19 cellular contexts compared by ENCODE assay signal in the genomic region with DNA sequence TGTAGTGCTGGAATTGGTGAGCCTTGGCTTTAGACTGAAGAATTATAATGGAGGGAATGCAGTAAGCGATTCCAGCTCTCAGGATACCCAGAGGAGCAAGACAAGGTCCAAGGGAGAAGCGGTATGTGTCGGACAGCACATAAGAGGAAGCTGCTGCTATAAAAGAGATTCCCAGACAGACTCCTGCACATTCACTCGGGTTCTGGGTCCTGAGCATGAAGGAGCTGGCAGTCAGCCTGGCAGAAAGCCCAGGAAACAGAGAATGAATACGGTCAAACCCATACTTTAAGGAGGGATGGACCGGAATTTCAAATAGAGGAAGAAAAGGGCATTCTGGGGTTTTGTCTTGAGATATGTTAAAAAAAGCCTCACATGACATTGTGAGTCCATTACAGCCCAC.
A peak's percentile ranks its signal among the peaks of the same experiment; 100 is the strongest.
DNase-seq lines count a peak whose midpoint lies in the region; ATAC-seq, FAIRE-seq and TF ChIP-seq lines count a peak whose summit lies in the region.
"Had no signal": no experiment of that assay in that cellular context is flagged by ENCODE, and none has a peak within 500 bp of the region (broad histone marks: within the 10 kb centered on the region; RNA-seq: fewer than 3 reads in every experiment).

No MANE protein-coding gene starts in this region.

- no peaks in the 10 kb centered on the region for H3K4me1 Mint-ChIP-seq in activated CD4-positive, alpha-beta T cell treated with anti-CD3 and anti-CD28 coated beads, Interleukin-2, amount 10 ng/mL, durations not matched to agents 24 days and 14 days
- H3K4me1 Mint-ChIP-seq in activated naive CD4-positive, alpha-beta T cell treated with anti-CD3 and anti-CD28 coated beads for 36 hours (ENCODE audit: low read depth) = no peaks in the 10 kb centered on the region
- H3K4me1 Mint-ChIP-seq: activated B cell treated with CpG ODN at 0.5 μM for 24 hours; memory B cell; stimulated activated effector memory CD8-positive, alpha-beta T cell treated with anti-CD3 and anti-CD28 coated beads, Interleukin-12 subunit alpha, Interleukin-12 subunit beta, amount 100 ng/mL, for 72 hours had no signal

- H3K9me3 Mint-ChIP-seq in activated CD4-positive, alpha-beta T cell treated with anti-CD3 and anti-CD28 coated beads, Interleukin-2, amount 10 ng/mL, durations not matched to agents 24 days and 14 days = no peaks in the 10 kb centered on the region
- H3K9me3 Mint-ChIP-seq in activated naive CD4-positive, alpha-beta T cell treated with anti-CD3 and anti-CD28 coated beads for 36 hours = no peaks in the 10 kb centered on the region
- H3K9me3 Mint-ChIP-seq: activated B cell treated with CpG ODN at 0.5 μM for 24 hours; effector memory CD8-positive, alpha-beta T cell; memory B cell; stimulated activated effector memory CD8-positive, alpha-beta T cell treated with anti-CD3 and anti-CD28 coated beads, Interleukin-12 subunit alpha, Interleukin-12 subunit beta, amount 100 ng/mL, for 72 hours; T-helper 1 cell treated with Interleukin-12 subunit alpha and Interleukin-12 subunit beta and Interleukin-4 antibody, amounts not matched to agents 30 μg/mL and 1 μg/mL, for 36 hours had no signal

- H3K36me3 Mint-ChIP-seq in activated CD4-positive, alpha-beta T cell treated with anti-CD3 and anti-CD28 coated beads, Interleukin-2, amount 10 ng/mL, durations not matched to agents 24 days and 14 days (ENCODE audit: low read depth) = no peaks in the 10 kb centered on the region
- no peaks in the 10 kb centered on the region for H3K36me3 Mint-ChIP-seq in activated naive CD4-positive, alpha-beta T cell treated with anti-CD3 and anti-CD28 coated beads for 36 hours (ENCODE audit: low read depth)
- H3K36me3 Mint-ChIP-seq: memory B cell; stimulated activated effector memory CD8-positive, alpha-beta T cell treated with anti-CD3 and anti-CD28 coated beads, Interleukin-12 subunit alpha, Interleukin-12 subunit beta, amount 100 ng/mL, for 72 hours had no signal

- no peaks in the 10 kb centered on the region for H3K36me3 ChIP-seq in bronchial epithelial cell (ENCODE audit: control insufficient read depth, insufficient read depth, low read length)
- H3K36me3 ChIP-seq in prostate gland = no peaks in the 10 kb centered on the region
- H3K36me3 ChIP-seq: uterus had no signal

- H3K27ac Mint-ChIP-seq in activated CD4-positive, alpha-beta T cell treated with anti-CD3 and anti-CD28 coated beads, Interleukin-2, amount 10 ng/mL, durations not matched to agents 24 days and 14 days = no peak overlapping the region
- H3K27ac Mint-ChIP-seq in activated naive CD4-positive, alpha-beta T cell treated with anti-CD3 and anti-CD28 coated beads for 36 hours = no peak overlapping the region
- H3K27ac Mint-ChIP-seq: activated B cell treated with CpG ODN at 0.5 μM for 24 hours; effector memory CD8-positive, alpha-beta T cell; memory B cell; stimulated activated effector memory CD8-positive, alpha-beta T cell treated with anti-CD3 and anti-CD28 coated beads, Interleukin-12 subunit alpha, Interleukin-12 subunit beta, amount 100 ng/mL, for 72 hours; T-helper 1 cell treated with Interleukin-12 subunit alpha and Interleukin-12 subunit beta and Interleukin-4 antibody, amounts not matched to agents 30 μg/mL and 1 μg/mL, for 36 hours had no signal

- no peaks in the 10 kb centered on the region for H3K27me3 ChIP-seq in bronchial epithelial cell (ENCODE audit: control insufficient read depth, insufficient read depth, low read length)
- no peaks in the 10 kb centered on the region for H3K27me3 ChIP-seq in prostate gland (replicated peaks; ENCODE audit: insufficient read depth)
- H3K27me3 ChIP-seq: uterus had no signal

- H3K9me3 ChIP-seq in prostate gland = no peaks in the 10 kb centered on the region
- H3K9me3 ChIP-seq: uterus had no signal

- H3K27ac ChIP-seq in prostate gland = no peak overlapping the region
- H3K27ac ChIP-seq: RWPE1, uterus had no signal

- TF ChIP-seq CTCF in bronchial epithelial cell (IDR thresholded peaks at IDR 0.05; ENCODE audit: insufficient read depth, low read length, severe bottlenecking) (no peak), prostate gland (IDR thresholded peaks at IDR 0.05) (no peak)

- 36% methylated on average over 6 of the region's 6 CpGs for WGBS in prostate gland

- no peak for FAIRE-seq in bronchial epithelial cell (lab: Jason Lieb, UNC)

- no peak overlapping the region for H3K4me3 Mint-ChIP-seq in activated CD4-positive, alpha-beta T cell treated with anti-CD3 and anti-CD28 coated beads, Interleukin-2, amount 10 ng/mL, durations not matched to agents 24 days and 14 days
- no peak overlapping the region for H3K4me3 Mint-ChIP-seq in activated naive CD4-positive, alpha-beta T cell treated with anti-CD3 and anti-CD28 coated beads for 36 hours
- H3K4me3 Mint-ChIP-seq: activated B cell treated with CpG ODN at 0.5 μM for 24 hours; effector memory CD8-positive, alpha-beta T cell; memory B cell; stimulated activated effector memory CD8-positive, alpha-beta T cell treated with anti-CD3 and anti-CD28 coated beads, Interleukin-12 subunit alpha, Interleukin-12 subunit beta, amount 100 ng/mL, for 72 hours; T-helper 1 cell treated with Interleukin-12 subunit alpha and Interleukin-12 subunit beta and Interleukin-4 antibody, amounts not matched to agents 30 μg/mL and 1 μg/mL, for 36 hours had no signal

- no peak for ATAC-seq in esophagus mucosa
- ATAC-seq: effector memory CD8-positive, alpha-beta T cell; stimulated activated effector memory CD8-positive, alpha-beta T cell treated with anti-CD3 and anti-CD28 coated beads, Interleukin-12 subunit alpha, Interleukin-12 subunit beta, amount 100 ng/mL, for 72 hours had no signal

- peaks cover 7% of the 10 kb centered on the region for H3K27me3 Mint-ChIP-seq in activated CD4-positive, alpha-beta T cell treated with anti-CD3 and anti-CD28 coated beads, Interleukin-2, amount 10 ng/mL, durations not matched to agents 24 days and 14 days
- H3K27me3 Mint-ChIP-seq in activated naive CD4-positive, alpha-beta T cell treated with anti-CD3 and anti-CD28 coated beads for 36 hours (ENCODE audit: low read depth) = no peaks in the 10 kb centered on the region

- CTCF ChIA-PET in activated naive CD4-positive, alpha-beta T cell treated with anti-CD3 and anti-CD28 coated beads for 36 hours (lab: Charles Lee) = no interaction called here

- no peak overlapping the region for H3K4me3 ChIP-seq in bronchial epithelial cell (ENCODE audit: low read depth, low read length)
- no peak overlapping the region for H3K4me3 ChIP-seq in prostate gland
- H3K4me3 ChIP-seq: smooth muscle cell, uterus had no signal

- no peaks in the 10 kb centered on the region for H3K4me1 ChIP-seq in prostate gland (replicated peaks)
- H3K4me1 ChIP-seq: uterus had no signal

- peak; percentile 37 for DNase-seq in EH (ENCODE audit: low read depth)
- DNase-seq in bronchial epithelial cell (ENCODE audit: low read depth) = peak; percentile 35
- DNase-seq in glomerular visceral epithelial cell (ENCODE audit: extremely low spot score) = peak; percentile 50
- peak; percentile 28 for DNase-seq in prostate gland (ENCODE audit: low spot score)
- no peak for DNase-seq in NCI-H2029 (lab: John Stamatoyannopoulos, UW)
- DNase-seq in activated CD4-positive, alpha-beta T cell treated with anti-CD3 and anti-CD28 coated beads, Interleukin-2, amount 10 ng/mL, durations not matched to agents 24 days and 14 days = no peak
- no peak for DNase-seq in activated naive CD4-positive, alpha-beta T cell treated with anti-CD3 and anti-CD28 coated beads for 36 hours
- DNase-seq: activated B cell treated with CpG ODN at 0.5 μM for 24 hours; activated gamma-delta T cell treated with Interleukin-2 at 50 U/mL for 16 hours; effector memory CD8-positive, alpha-beta T cell; MM.1S; NCI-H82; uterus had no signal

- TF ChIP-seq POLR2A in prostate gland (IDR thresholded peaks at IDR 0.05) = no peak

- intact Hi-C loops in prostate gland (cut with DNase I) = loop anchor here (5.0 kb wide), 1 partner anchor 36 kb away; no protein-coding TSS in a partner anchor
- intact Hi-C loops in activated CD4-positive, alpha-beta T cell treated with anti-CD3 and anti-CD28 coated beads, Interleukin-2, amount 10 ng/mL, durations not matched to agents 24 days and 14 days (cut with micrococcal nuclease) = no loop called here
- intact Hi-C loops in activated naive CD4-positive, alpha-beta T cell treated with anti-CD3 and anti-CD28 coated beads for 36 hours (cut with micrococcal nuclease) = no loop called here

Comparison
In these comparisons a context has a peak if more than half of its experiments do, and no peak if none do; other contexts are left out.
1. DNase-seq: peak in EH (single experiment), bronchial epithelial cell (single experiment), glomerular visceral epithelial cell (single experiment) and prostate gland (single experiment); none in NCI-H2029 (single experiment), activated CD4-positive, alpha-beta T cell treated with anti-CD3 and anti-CD28 coated beads, Interleukin-2, amount 10 ng/mL, durations not matched to agents 24 days and 14 days (single experiment) and activated naive CD4-positive, alpha-beta T cell treated with anti-CD3 and anti-CD28 coated beads for 36 hours (single experiment).